In genomic region chr12:122227341-122227740, GRCh38 we compare ENCODE assay signal across 9 cellular contexts. TPM values are rescaled to one million over a fixed set of nuclear protein-coding genes. Genes with fewer than 3 reads are reported as not detected.
DNase-seq lines count a peak whose midpoint lies in the region; ATAC-seq lines count a peak whose summit lies in the region.
"Had no signal": no experiment of that assay in that cellular context is flagged by ENCODE, and none has a peak within 500 bp of the region (broad histone marks: within the 10 kb centered on the region; RNA-seq: fewer than 3 reads in every experiment).

No MANE protein-coding gene starts in this region.

- no peaks in the 10 kb centered on the region for H3K9me3 Mint-ChIP-seq in activated naive CD4-positive, alpha-beta T cell treated with anti-CD3 and anti-CD28 coated beads for 36 hours
- no peaks in the 10 kb centered on the region for H3K9me3 Mint-ChIP-seq in dendritic cell treated with granulocyte-macrophage colony-stimulating factor and Interleukin-4, amounts not matched to agents 40 ng/mL and 50 ng/mL, for 4 days
- no peaks in the 10 kb centered on the region for H3K9me3 Mint-ChIP-seq in stimulated activated naive B cell treated with anti-CD40 and anti-IgM and Interleukin-4, amounts not matched to agents 10 μg/mL and 1 μg/mL and 100 μg/mL, for 72 hours

- CTCF ChIA-PET in activated naive CD4-positive, alpha-beta T cell treated with anti-CD3 and anti-CD28 coated beads for 36 hours (lab: Charles Lee), result interaction anchor here (0.9 kb wide), 1 partner anchor 40 kb away, joined by 4 read pairs; no protein-coding TSS in a partner anchor

- intact Hi-C loops in activated naive CD4-positive, alpha-beta T cell treated with anti-CD3 and anti-CD28 coated beads for 36 hours (cut with micrococcal nuclease), result loop anchor here (10.0 kb wide), 1 partner anchor 527 kb away; the partner anchor contains the start of gene DENR
- intact Hi-C loops in dendritic cell treated with granulocyte-macrophage colony-stimulating factor and Interleukin-4, amounts not matched to agents 40 ng/mL and 50 ng/mL, for 4 days (cut with micrococcal nuclease), result loop anchor here (5.0 kb wide), 1 partner anchor 40 kb away; the partner anchor contains the start of gene VPS33A

- H3K27me3 Mint-ChIP-seq in activated naive CD4-positive, alpha-beta T cell treated with anti-CD3 and anti-CD28 coated beads for 36 hours (ENCODE audit: low read depth), result no peaks in the 10 kb centered on the region
- no peaks in the 10 kb centered on the region for H3K27me3 Mint-ChIP-seq in T-helper 17 cell
- H3K27me3 Mint-ChIP-seq in dendritic cell treated with granulocyte-macrophage colony-stimulating factor and Interleukin-4, amounts not matched to agents 40 ng/mL and 50 ng/mL, for 4 days, result no peaks in the 10 kb centered on the region
- H3K27me3 Mint-ChIP-seq in stimulated activated naive B cell treated with anti-CD40 and anti-IgM and Interleukin-4, amounts not matched to agents 10 μg/mL and 1 μg/mL and 100 μg/mL, for 72 hours, result no peaks in the 10 kb centered on the region
- H3K27me3 Mint-ChIP-seq: progenitor cell of endocrine pancreas had no signal

- H3K4me1 Mint-ChIP-seq in activated naive CD4-positive, alpha-beta T cell treated with anti-CD3 and anti-CD28 coated beads for 36 hours (ENCODE audit: low read depth), result peaks cover 30% of the 10 kb centered on the region
- peaks cover 19% of the 10 kb centered on the region for H3K4me1 Mint-ChIP-seq in T-helper 17 cell
- H3K4me1 Mint-ChIP-seq in dendritic cell treated with granulocyte-macrophage colony-stimulating factor and Interleukin-4, amounts not matched to agents 40 ng/mL and 50 ng/mL, for 4 days (ENCODE audit: low read depth), result peaks cover 31% of the 10 kb centered on the region
- peaks cover 20 to 25% of the 10 kb centered on the region in 2 donors for H3K4me1 Mint-ChIP-seq in stimulated activated naive B cell treated with anti-CD40 and anti-IgM and Interleukin-4, amounts not matched to agents 10 μg/mL and 1 μg/mL and 100 μg/mL, for 72 hours

- H3K36me3 Mint-ChIP-seq in activated naive CD4-positive, alpha-beta T cell treated with anti-CD3 and anti-CD28 coated beads for 36 hours (ENCODE audit: low read depth), result peaks cover 16% of the 10 kb centered on the region
- no peaks in the 10 kb centered on the region for H3K36me3 Mint-ChIP-seq in T-helper 17 cell (ENCODE audit: low read depth)
- H3K36me3 Mint-ChIP-seq in dendritic cell treated with granulocyte-macrophage colony-stimulating factor and Interleukin-4, amounts not matched to agents 40 ng/mL and 50 ng/mL, for 4 days (ENCODE audit: low read depth), result peaks cover 83% of the 10 kb centered on the region
- H3K36me3 Mint-ChIP-seq in stimulated activated naive B cell treated with anti-CD40 and anti-IgM and Interleukin-4, amounts not matched to agents 10 μg/mL and 1 μg/mL and 100 μg/mL, for 72 hours, result peaks cover 29 to 51% of the 10 kb centered on the region in 2 donors

- no peak for DNase-seq in activated naive CD4-positive, alpha-beta T cell treated with anti-CD3 and anti-CD28 coated beads for 36 hours
- no peak for DNase-seq in activated naive CD4-positive, alpha-beta T cell treated with anti-CD3 and anti-CD28 coated beads, Interleukin-2, amount 50 U/mL, for 16 hours
- DNase-seq in T-helper 17 cell (peak in 2 of 3 donors; percentile 25 to 43), NCI-H1092 (lab: John Stamatoyannopoulos, UW) (no peak)
- DNase-seq in stimulated activated naive B cell treated with anti-CD40 and anti-IgM and Interleukin-4, amounts not matched to agents 10 μg/mL and 1 μg/mL and 100 μg/mL, for 72 hours, result no peak

- H3K27ac Mint-ChIP-seq in activated naive CD4-positive, alpha-beta T cell treated with anti-CD3 and anti-CD28 coated beads for 36 hours, result no peak overlapping the region
- no peak overlapping the region for H3K27ac Mint-ChIP-seq in T-helper 17 cell
- peak overlapping the region; percentile 70 for H3K27ac Mint-ChIP-seq in dendritic cell treated with granulocyte-macrophage colony-stimulating factor and Interleukin-4, amounts not matched to agents 40 ng/mL and 50 ng/mL, for 4 days
- no peak overlapping the region for H3K27ac Mint-ChIP-seq in stimulated activated naive B cell treated with anti-CD40 and anti-IgM and Interleukin-4, amounts not matched to agents 10 μg/mL and 1 μg/mL and 100 μg/mL, for 72 hours
- H3K27ac Mint-ChIP-seq: progenitor cell of endocrine pancreas had no signal

- ATAC-seq in T-helper 17 cell, result no peak
- ATAC-seq in stimulated activated naive B cell treated with anti-CD40 and anti-IgM and Interleukin-4, amounts not matched to agents 10 μg/mL and 1 μg/mL and 100 μg/mL, for 72 hours (replicated peaks), result no peak
- ATAC-seq in HG03521 (IDR thresholded peaks at IDR 0.05; ENCODE audit: unreplicated experiment), result no peak
- ATAC-seq in GM19455 (IDR thresholded peaks at IDR 0.05; ENCODE audit: unreplicated experiment), result no peak

- H3K9me3 ChIP-seq in T-helper 17 cell (ENCODE audit: control insufficient read depth, low read length, poor library complexity, severe bottlenecking), result no peaks in the 10 kb centered on the region

- H3K4me3 Mint-ChIP-seq in activated naive CD4-positive, alpha-beta T cell treated with anti-CD3 and anti-CD28 coated beads for 36 hours, result peak overlapping the region; percentile 59
- peak overlapping the region; percentile 79 for H3K4me3 Mint-ChIP-seq in T-helper 17 cell
- H3K4me3 Mint-ChIP-seq in dendritic cell treated with granulocyte-macrophage colony-stimulating factor and Interleukin-4, amounts not matched to agents 40 ng/mL and 50 ng/mL, for 4 days, result peak overlapping the region; percentile 67
- H3K4me3 Mint-ChIP-seq in stimulated activated naive B cell treated with anti-CD40 and anti-IgM and Interleukin-4, amounts not matched to agents 10 μg/mL and 1 μg/mL and 100 μg/mL, for 72 hours, result peak overlapping the region; percentile 65 to 99

RNA-seq across cellular contexts. Expression of gene DIABLO, which starts 1.5 kb away (rescaled TPM):
- total RNA-seq in activated naive CD4-positive, alpha-beta T cell treated with anti-CD3 and anti-CD28 coated beads for 36 hours, result 10 to 100 TPM; 46.1 to 48.1 TPM
- 10 to 100 TPM; 80.9 to 95.8 TPM for total RNA-seq in T-helper 17 cell

RNA-seq across cellular contexts. Expression of gene B3GNT4, which starts 23.8 kb away (rescaled TPM):
- under 1 TPM; 0.43 to 0.67 TPM for total RNA-seq in activated naive CD4-positive, alpha-beta T cell treated with anti-CD3 and anti-CD28 coated beads for 36 hours
- not detected for total RNA-seq in T-helper 17 cell

RNA-seq across cellular contexts. Expression of gene VPS33A, which starts 39.0 kb away (rescaled TPM):
- 10 to 100 TPM; 15.9 to 17.2 TPM for total RNA-seq in activated naive CD4-positive, alpha-beta T cell treated with anti-CD3 and anti-CD28 coated beads for 36 hours
- total RNA-seq in T-helper 17 cell, result 10 to 100 TPM; 18.9 to 19.2 TPM

RNA-seq across cellular contexts. Expression of gene LRRC43, which starts 44.4 kb away (rescaled TPM):
- total RNA-seq in activated naive CD4-positive, alpha-beta T cell treated with anti-CD3 and anti-CD28 coated beads for 36 hours, result under 1 TPM in 1 of 2 experiments, not detected in 1; 0.60 TPM
- not detected for total RNA-seq in T-helper 17 cell

RNA-seq across cellular contexts. Expression of gene IL31, which starts 53.3 kb away (rescaled TPM):
- total RNA-seq in activated naive CD4-positive, alpha-beta T cell treated with anti-CD3 and anti-CD28 coated beads for 36 hours, result not detected
- total RNA-seq in T-helper 17 cell, result not detected
- total RNA-seq: progenitor cell of endocrine pancreas had no signal

Comparison
In these comparisons a context has a peak if more than half of its experiments do, and no peak if none do; other contexts are left out.
1. DNase-seq: peak in T-helper 17 cell (2 of 3); none in activated naive CD4-positive, alpha-beta T cell treated with anti-CD3 and anti-CD28 coated beads for 36 hours (single experiment), activated naive CD4-positive, alpha-beta T cell treated with anti-CD3 and anti-CD28 coated beads, Interleukin-2, amount 50 U/mL, for 16 hours (single experiment), stimulated activated naive B cell treated with anti-CD40 and anti-IgM and Interleukin-4, amounts not matched to agents 10 μg/mL and 1 μg/mL and 100 μg/mL, for 72 hours (single experiment) and NCI-H1092 (single experiment).
2. Peak in every context shown above with its lines, with median percentiles within 50 percentile points of each other: H3K4me3 Mint-ChIP-seq.